ENCODE assay signal across 32 cellular contexts in genomic region chr1:19684677-19685076, GRCh38. TPM values are rescaled to one million over a fixed set of nuclear protein-coding genes. Genes with fewer than 3 reads are reported as not detected.
"Had no signal": no experiment of that assay in that cellular context is flagged by ENCODE, and none has a peak within 500 bp of the region (broad histone marks: within the 10 kb centered on the region; RNA-seq: fewer than 3 reads in every experiment).

No MANE protein-coding gene starts in this region.

- DNase-seq: activated CD4-positive, alpha-beta T cell treated with anti-CD3 and anti-CD28 coated beads, Interleukin-2, amount 10 ng/mL, durations not matched to agents 24 days and 14 days; activated CD4-positive, alpha-beta T cell treated with anti-CD3 and anti-CD28 coated beads, Interleukin-2, amount 50 U/mL, for 4 hours; activated CD8-positive, alpha-beta T cell treated with anti-CD3 and anti-CD28 coated beads for 36 hours; activated effector memory CD4-positive, alpha-beta T cell treated with anti-CD3 and anti-CD28 coated beads, Interleukin-2, amount 50 U/mL, for 16 hours; activated naive CD4-positive, alpha-beta T cell; activated naive CD4-positive, alpha-beta T cell treated with anti-CD3 and anti-CD28 coated beads, Interleukin-2, amount 50 U/mL, for 16 hours; activated naive CD8-positive, alpha-beta T cell treated with anti-CD3 and anti-CD28 coated beads for 36 hours; activated T-cell treated with anti-CD3 and anti-CD28 coated beads, Interleukin-2, amount 50 U/mL, for 1 hour; activated T-cell treated with anti-CD3 and anti-CD28 coated beads, Interleukin-2, amount 50 U/mL, for 72 hours; amniotic stem cell; aorta; brain microvascular endothelial cell; central memory CD4-positive, alpha-beta T cell; NCI-H1105; NCI-H1417 treated with DMSO at 0.1 percent for 48 hours; NCI-H187 treated with DMSO at 0.1 percent for 48 hours; NCI-H2081; NCI-H2171 treated with DMSO at 0.1 percent for 48 hours; NCI-H2227 treated with DMSO at 0.1 percent for 48 hours; NCI-H446 treated with DMSO at 0.1 percent for 48 hours; NCI-H524 treated with DMSO at 0.1 percent for 48 hours; RPMI8226; SHP77 treated with DMSO at 0.1 percent for 48 hours; T-cell; T-helper 17 cell; T-helper 9 cell; WERI-Rb-1 had no signal

- H3K27ac ChIP-seq: brain microvascular endothelial cell, WERI-Rb-1 had no signal

- H3K36me3 ChIP-seq: brain microvascular endothelial cell, WERI-Rb-1 had no signal

- H3K27me3 ChIP-seq: brain microvascular endothelial cell had no signal

- ATAC-seq: activated CD8-positive, alpha-beta T cell treated with anti-CD3 and anti-CD28 coated beads for 36 hours; activated T-cell treated with anti-CD3 and anti-CD28 coated beads, Interleukin-2, amount 50 U/mL, for 72 hours; activated T-helper 17 cell treated with anti-CD3 and anti-CD28 coated beads, Interleukin-2, amount 50 U/mL, for 72 hours; Panc1; SK-N-SH treated with all-trans-retinoic acid at 6 μM for 48 hours; T-cell; T-helper 17 cell had no signal

RNA-seq across cellular contexts. Expression of gene HTR6, which starts 20.0 kb away (rescaled TPM):
- total RNA-seq: activated CD4-positive, alpha-beta T cell treated with anti-CD3 and anti-CD28 coated beads, Interleukin-2, amount 10 ng/mL, durations not matched to agents 24 days and 14 days; activated CD8-positive, alpha-beta memory T cell treated with anti-CD3 and anti-CD28 coated beads for 36 hours; activated CD8-positive, alpha-beta T cell treated with anti-CD3 and anti-CD28 coated beads for 36 hours; activated naive CD8-positive, alpha-beta T cell treated with anti-CD3 and anti-CD28 coated beads for 36 hours; M059J had no signal
- polyA plus RNA-seq: aorta had no signal
